8 cellular contexts compared by ENCODE assay signal in genomic region chr3:168248383-168249047, GRCh38.
DNase-seq lines count a peak whose midpoint lies in the region; ATAC-seq and TF ChIP-seq lines count a peak whose summit lies in the region.

No MANE protein-coding gene starts in this region.

- H3K4me1 Mint-ChIP-seq in stimulated activated naive CD8-positive, alpha-beta T cell treated with anti-CD3 and anti-CD28 coated beads, Interleukin-15, Interleukin-2, amounts not matched to agents 100 ng/mL and 50 ng/mL, for 24 hours (ENCODE audit: low read depth), result peaks cover 13% of the 10 kb centered on the region
- H3K4me1 Mint-ChIP-seq in T-helper 17 cell, result peaks cover 7% of the 10 kb centered on the region

- no peaks in the 10 kb centered on the region for H3K27me3 ChIP-seq in ovary

- peaks cover 44% of the 10 kb centered on the region for H3K27me3 Mint-ChIP-seq in stimulated activated naive CD8-positive, alpha-beta T cell treated with anti-CD3 and anti-CD28 coated beads, Interleukin-15, Interleukin-2, amounts not matched to agents 100 ng/mL and 50 ng/mL, for 24 hours
- peaks cover 49% of the 10 kb centered on the region for H3K27me3 Mint-ChIP-seq in T-helper 17 cell

- peak overlapping the region; percentile 40 for H3K4me3 ChIP-seq in ovary

- TF ChIP-seq POLR2A in ovary (IDR thresholded peaks at IDR 0.05), result no peak

- H3K9me3 ChIP-seq in T-helper 17 cell (ENCODE audit: control insufficient read depth, low read length, poor library complexity, severe bottlenecking) (no peaks in the 10 kb centered on the region), ovary (no peaks in the 10 kb centered on the region)

- no peak for DNase-seq in stimulated activated naive CD8-positive, alpha-beta T cell treated with anti-CD3 and anti-CD28 coated beads, Interleukin-15, Interleukin-2, amounts not matched to agents 100 U/mL and 50 U/mL, for 24 hours
- DNase-seq in T-helper 17 cell (no peak), germinal center (ENCODE audit: low spot score) (peak; percentile 2), ovary (no peak)

- TF ChIP-seq CTCF in ovary (IDR thresholded peaks at IDR 0.05), result no peak

- peak overlapping the region; percentile 48 for H3K4me3 Mint-ChIP-seq in stimulated activated naive CD8-positive, alpha-beta T cell treated with anti-CD3 and anti-CD28 coated beads, Interleukin-15, Interleukin-2, amounts not matched to agents 100 ng/mL and 50 ng/mL, for 24 hours
- H3K4me3 Mint-ChIP-seq in T-helper 17 cell, result peak overlapping the region; percentile 70

- no peaks in the 10 kb centered on the region for H3K36me3 Mint-ChIP-seq in stimulated activated naive CD8-positive, alpha-beta T cell treated with anti-CD3 and anti-CD28 coated beads, Interleukin-15, Interleukin-2, amounts not matched to agents 100 ng/mL and 50 ng/mL, for 24 hours (ENCODE audit: low read depth)
- no peaks in the 10 kb centered on the region for H3K36me3 Mint-ChIP-seq in T-helper 17 cell (ENCODE audit: low read depth)

- H3K27ac ChIP-seq in ovary, result no peak overlapping the region

- no peaks in the 10 kb centered on the region for H3K36me3 ChIP-seq in ovary

- H3K4me1 ChIP-seq in ovary (ENCODE audit: insufficient read depth), result peaks cover 5% of the 10 kb centered on the region

- TF ChIP-seq EP300 in ovary (IDR thresholded peaks at IDR 0.05), result no peak

- WGBS in ovary, 3 donors, result 0% methylated on average over 21 of the region's 21 CpGs

- no peak overlapping the region for H3K27ac Mint-ChIP-seq in stimulated activated naive CD8-positive, alpha-beta T cell treated with anti-CD3 and anti-CD28 coated beads, Interleukin-15, Interleukin-2, amounts not matched to agents 100 ng/mL and 50 ng/mL, for 24 hours
- no peak overlapping the region for H3K27ac Mint-ChIP-seq in T-helper 17 cell

- ATAC-seq in stimulated activated naive CD8-positive, alpha-beta T cell treated with anti-CD3 and anti-CD28 coated beads, Interleukin-15, Interleukin-2, amounts not matched to agents 100 U/mL and 50 U/mL, for 24 hours, result no peak
- no peak for ATAC-seq in T-helper 17 cell
- no peak for ATAC-seq in HG03469 (IDR thresholded peaks at IDR 0.05; ENCODE audit: unreplicated experiment)
- ATAC-seq in HG02981 (IDR thresholded peaks at IDR 0.05; ENCODE audit: unreplicated experiment), result no peak
- no peak for ATAC-seq in GM21723 (IDR thresholded peaks at IDR 0.05; ENCODE audit: unreplicated experiment)

- intact Hi-C loops in ovary (cut with DNase I), result no loop called here

- no peaks in the 10 kb centered on the region for H3K9me3 Mint-ChIP-seq in stimulated activated naive CD8-positive, alpha-beta T cell treated with anti-CD3 and anti-CD28 coated beads, Interleukin-15, Interleukin-2, amounts not matched to agents 100 ng/mL and 50 ng/mL, for 24 hours
